In the genomic region with DNA sequence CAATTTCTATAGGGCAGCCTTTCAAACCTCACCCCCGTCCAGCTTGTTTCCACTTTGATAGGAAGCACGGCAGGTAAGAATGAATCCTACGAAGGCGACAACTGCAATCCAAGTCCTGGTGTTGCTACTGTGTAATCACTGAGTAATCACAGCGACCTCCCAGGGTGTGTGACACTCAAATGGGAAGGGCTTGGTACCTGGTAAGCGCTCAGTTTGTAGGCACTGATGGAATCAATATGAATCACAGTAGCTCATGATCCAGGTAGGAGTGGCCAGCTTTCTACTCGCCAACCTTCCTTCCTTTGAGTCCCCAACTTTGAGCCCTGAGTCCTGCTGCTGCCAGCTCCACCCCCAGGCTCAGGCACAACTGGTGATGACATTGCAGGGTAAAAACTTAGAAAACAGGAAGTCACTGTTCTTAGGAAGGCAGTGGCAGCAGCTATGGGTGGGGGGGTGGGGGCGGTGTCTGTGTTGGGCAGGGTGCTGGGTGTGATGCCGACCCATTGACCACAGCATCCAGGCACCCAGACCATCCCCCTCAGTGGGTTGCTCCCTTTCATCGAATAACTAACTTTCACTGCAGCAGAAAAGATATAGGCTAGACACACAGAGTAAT, we compare ENCODE assay signal across 8 cellular contexts.
DNase-seq lines count a peak whose midpoint lies in the region; ATAC-seq lines count a peak whose summit lies in the region.

No MANE protein-coding gene starts in this region.

- ATAC-seq in GM18498 (IDR thresholded peaks at IDR 0.05; ENCODE audit: unreplicated experiment) (peak; percentile 68), HG03280 (IDR thresholded peaks at IDR 0.05; ENCODE audit: unreplicated experiment) (peak; percentile 65), T-helper 17 cell (peak; percentile 89)

- H3K27me3 Mint-ChIP-seq in T-helper 17 cell, result no peaks in the 10 kb centered on the region

- peaks cover 66% of the 10 kb centered on the region for H3K4me1 Mint-ChIP-seq in T-helper 17 cell

- H3K36me3 Mint-ChIP-seq in T-helper 17 cell (ENCODE audit: low read depth), result peaks cover 2% of the 10 kb centered on the region

- peak; percentile 34 to 63 (median 37) for DNase-seq in T-helper 17 cell
- peak; percentile 37 for DNase-seq in activated naive CD8-positive, alpha-beta T cell treated with anti-CD3 and anti-CD28 coated beads, Interleukin-2, amount 50 U/mL, for 16 hours (ENCODE audit: low read depth, low spot score)
- DNase-seq in stimulated activated CD4-positive, alpha-beta T cell treated with anti-CD3 and anti-CD28 coated beads, Interleukin-12 subunit alpha, Interleukin-12 subunit beta, amount 100 ng/mL, for 4 hours, result peak; percentile 39
- DNase-seq in NCI-H2081 (lab: John Stamatoyannopoulos, UW), result no peak
- no peak for DNase-seq in cerebellum (ENCODE audit: low spot score)
- DNase-seq in DMS 273 (lab: John Stamatoyannopoulos, UW; ENCODE audit: unreplicated experiment), result no peak

- H3K4me3 Mint-ChIP-seq in T-helper 17 cell, result peak overlapping the region; percentile 77

- peak overlapping the region; percentile 92 for H3K27ac Mint-ChIP-seq in T-helper 17 cell

- H3K9me3 ChIP-seq in T-helper 17 cell (ENCODE audit: control insufficient read depth, low read length, poor library complexity, severe bottlenecking), result no peaks in the 10 kb centered on the region

Comparison
In these comparisons a context has a peak if more than half of its experiments do, and no peak if none do; other contexts are left out.
1. DNase-seq: peak in T-helper 17 cell (3 of 3), activated naive CD8-positive, alpha-beta T cell treated with anti-CD3 and anti-CD28 coated beads, Interleukin-2, amount 50 U/mL, for 16 hours (single experiment) and stimulated activated CD4-positive, alpha-beta T cell treated with anti-CD3 and anti-CD28 coated beads, Interleukin-12 subunit alpha, Interleukin-12 subunit beta, amount 100 ng/mL, for 4 hours (single experiment); none in NCI-H2081 (0 of 2), cerebellum (single experiment) and DMS 273 (single experiment).
2. Peak in every context shown above with its lines, with median percentiles within 50 percentile points of each other: ATAC-seq.